1 cellular context compared by ENCODE assay signal in genomic region chr20:4018015-4018748, GRCh38.
A peak's percentile ranks its signal among the peaks of the same experiment; 100 is the strongest.
TF ChIP-seq lines count a peak whose summit lies in the region.

No MANE protein-coding gene starts in this region.

TF ChIP-seq in K562, 482 proteins besides CTCF, POLR2A, EP300 and RAD21 (continued from another document and continues in another):
- TF ChIP-seq ZNF318 (IDR thresholded peaks at IDR 0.05; ENCODE audit: borderline replicate concordance in 1 of 2, low read depth in 1 of 2) (no peak), PHTF2 (CRISPR knock-in tag; IDR thresholded peaks at IDR 0.05) (no peak), ESRRA (IDR thresholded peaks at IDR 0.05; ENCODE audit: borderline replicate concordance, low read depth) (no peak), KDM5B (IDR thresholded peaks at IDR 0.05; ENCODE audit: insufficient replicate concordance, low read depth, low read length) (no peak), SMARCE1 (IDR thresholded peaks at IDR 0.05) (peak; percentile 22; the same call in 1 of the 2 replicates), IRF2 (CRISPR knock-in tag; IDR thresholded peaks at IDR 0.05) (no peak), MECOM (CRISPR knock-in tag; IDR thresholded peaks at IDR 0.05) (no peak), HDAC1 (IDR thresholded peaks at IDR 0.05) (no peak), HDGF (IDR thresholded peaks at IDR 0.05) (no peak), PTRF (tag; IDR thresholded peaks at IDR 0.05) (no peak), KAT8 (IDR thresholded peaks at IDR 0.05; ENCODE audit: low read depth) (no peak), TAF1 (IDR thresholded peaks at IDR 0.05; ENCODE audit: control insufficient read depth, extremely low read depth, insufficient read depth, low read length, severe bottlenecking) (no peak), TBP (optimal IDR thresholded peaks at IDR 0.05; ENCODE audit: low read depth, low read length) (peak; percentile 2), ZNF592 (IDR thresholded peaks at IDR 0.05) (peak; percentile 73), NUFIP1 (IDR thresholded peaks at IDR 0.05; ENCODE audit: partially characterized antibody) (no peak), FOSL1 (tag; conservative IDR thresholded peaks at IDR 0.05) (0 out of 2 replicates have a peak, but pooled peaks have one; percentile 17), XRCC4 (IDR thresholded peaks at IDR 0.05; ENCODE audit: extremely low read depth, insufficient read depth, insufficient read length) (no peak), MED1 (CRISPR knock-in tag; IDR thresholded peaks at IDR 0.05; ENCODE audit: borderline replicate concordance) (no peak), NFE2L1 (tag; IDR thresholded peaks at IDR 0.05; ENCODE audit: borderline replicate concordance, low read depth) (peak; percentile 75), HSF4 (CRISPR knock-in tag; IDR thresholded peaks at IDR 0.05; ENCODE audit: borderline replicate concordance) (no peak), NONO (IDR thresholded peaks at IDR 0.05; ENCODE audit: low read depth in 2 of 2, low read length in 1 of 2) (no peak), ERF (CRISPR knock-in tag; IDR thresholded peaks at IDR 0.05) (no peak), C11orf30 (IDR thresholded peaks at IDR 0.05; ENCODE audit: low read depth) (peak; percentile 99), TFAM (CRISPR knock-in tag; conservative IDR thresholded peaks at IDR 0.05) (no peak), GTF2A2 (tag; IDR thresholded peaks at IDR 0.05) (no peak), PRMT5 (CRISPR knock-in tag; IDR thresholded peaks at IDR 0.05) (no peak), NCOA6 (IDR thresholded peaks at IDR 0.05) (no peak), ZNF384 (IDR thresholded peaks at IDR 0.05; ENCODE audit: low read depth, low read length) (no peak), SOX6 (IDR thresholded peaks at IDR 0.05) (0 out of 2 replicates have a peak, but pooled peaks have one; percentile 26), RBM15 (IDR thresholded peaks at IDR 0.05; ENCODE audit: insufficient read depth, low read length) (no peak), BHLHE40 (IDR thresholded peaks at IDR 0.05; ENCODE audit: low read length) (0 out of 2 replicates have a peak, but pooled peaks have one; percentile 11), FUS (optimal IDR thresholded peaks at IDR 0.05; ENCODE audit: low read depth, low read length) (no peak), ZNF395 (CRISPR knock-in tag; IDR thresholded peaks at IDR 0.05) (no peak), CREB3 (tag; conservative IDR thresholded peaks at IDR 0.05; ENCODE audit: low read depth) (no peak), NR2F6 (CRISPR knock-in tag; IDR thresholded peaks at IDR 0.05) (no peak), MAFG (tag; conservative IDR thresholded peaks at IDR 0.05) (peak; percentile 97)
- TF ChIP-seq, protein P1, sequence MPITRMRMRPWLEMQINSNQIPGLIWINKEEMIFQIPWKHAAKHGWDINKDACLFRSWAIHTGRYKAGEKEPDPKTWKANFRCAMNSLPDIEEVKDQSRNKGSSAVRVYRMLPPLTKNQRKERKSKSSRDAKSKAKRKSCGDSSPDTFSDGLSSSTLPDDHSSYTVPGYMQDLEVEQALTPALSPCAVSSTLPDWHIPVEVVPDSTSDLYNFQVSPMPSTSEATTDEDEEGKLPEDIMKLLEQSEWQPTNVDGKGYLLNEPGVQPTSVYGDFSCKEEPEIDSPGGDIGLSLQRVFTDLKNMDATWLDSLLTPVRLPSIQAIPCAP (CRISPR knock-in tag; IDR thresholded peaks at IDR 0.05; ENCODE audit: borderline replicate concordance), result no peak
- TF ChIP-seq, protein P2, sequence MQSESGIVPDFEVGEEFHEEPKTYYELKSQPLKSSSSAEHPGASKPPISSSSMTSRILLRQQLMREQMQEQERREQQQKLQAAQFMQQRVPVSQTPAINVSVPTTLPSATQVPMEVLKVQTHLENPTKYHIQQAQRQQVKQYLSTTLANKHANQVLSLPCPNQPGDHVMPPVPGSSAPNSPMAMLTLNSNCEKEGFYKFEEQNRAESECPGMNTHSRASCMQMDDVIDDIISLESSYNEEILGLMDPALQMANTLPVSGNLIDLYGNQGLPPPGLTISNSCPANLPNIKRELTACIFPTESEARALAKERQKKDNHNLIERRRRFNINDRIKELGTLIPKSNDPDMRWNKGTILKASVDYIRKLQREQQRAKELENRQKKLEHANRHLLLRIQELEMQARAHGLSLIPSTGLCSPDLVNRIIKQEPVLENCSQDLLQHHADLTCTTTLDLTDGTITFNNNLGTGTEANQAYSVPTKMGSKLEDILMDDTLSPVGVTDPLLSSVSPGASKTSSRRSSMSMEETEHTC (IDR thresholded peaks at IDR 0.05), result no peak
- TF ChIP-seq, protein P3, sequence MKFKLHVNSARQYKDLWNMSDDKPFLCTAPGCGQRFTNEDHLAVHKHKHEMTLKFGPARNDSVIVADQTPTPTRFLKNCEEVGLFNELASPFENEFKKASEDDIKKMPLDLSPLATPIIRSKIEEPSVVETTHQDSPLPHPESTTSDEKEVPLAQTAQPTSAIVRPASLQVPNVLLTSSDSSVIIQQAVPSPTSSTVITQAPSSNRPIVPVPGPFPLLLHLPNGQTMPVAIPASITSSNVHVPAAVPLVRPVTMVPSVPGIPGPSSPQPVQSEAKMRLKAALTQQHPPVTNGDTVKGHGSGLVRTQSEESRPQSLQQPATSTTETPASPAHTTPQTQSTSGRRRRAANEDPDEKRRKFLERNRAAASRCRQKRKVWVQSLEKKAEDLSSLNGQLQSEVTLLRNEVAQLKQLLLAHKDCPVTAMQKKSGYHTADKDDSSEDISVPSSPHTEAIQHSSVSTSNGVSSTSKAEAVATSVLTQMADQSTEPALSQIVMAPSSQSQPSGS (CRISPR knock-in tag; IDR thresholded peaks at IDR 0.05), result no peak
- TF ChIP-seq, protein P4, sequence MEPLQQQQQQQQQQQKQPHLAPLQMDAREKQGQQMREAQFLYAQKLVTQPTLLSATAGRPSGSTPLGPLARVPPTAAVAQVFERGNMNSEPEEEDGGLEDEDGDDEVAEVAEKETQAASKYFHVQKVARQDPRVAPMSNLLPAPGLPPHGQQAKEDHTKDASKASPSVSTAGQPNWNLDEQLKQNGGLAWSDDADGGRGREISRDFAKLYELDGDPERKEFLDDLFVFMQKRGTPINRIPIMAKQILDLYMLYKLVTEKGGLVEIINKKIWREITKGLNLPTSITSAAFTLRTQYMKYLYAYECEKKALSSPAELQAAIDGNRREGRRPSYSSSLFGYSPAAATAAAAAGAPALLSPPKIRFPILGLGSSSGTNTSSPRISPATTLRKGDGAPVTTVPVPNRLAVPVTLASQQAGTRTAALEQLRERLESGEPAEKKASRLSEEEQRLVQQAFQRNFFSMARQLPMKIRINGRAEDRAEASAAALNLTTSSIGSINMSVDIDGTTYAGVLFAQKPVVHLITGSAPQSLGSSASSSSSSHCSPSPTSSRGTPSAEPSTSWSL (CRISPR knock-in tag; IDR thresholded peaks at IDR 0.05; ENCODE audit: borderline replicate concordance), result no peak
